12 cellular contexts compared by ENCODE assay signal in genomic region chr10:69096045-69096444, GRCh38.
A peak's percentile ranks its signal among the peaks of the same experiment; 100 is the strongest.
DNase-seq lines count a peak whose midpoint lies in the region; ATAC-seq lines count a peak whose summit lies in the region.
"Had no signal": no experiment of that assay in that cellular context is flagged by ENCODE, and none has a peak within 500 bp of the region (broad histone marks: within the 10 kb centered on the region; RNA-seq: fewer than 3 reads in every experiment).

No MANE protein-coding gene starts in this region.

- no peak overlapping the region for H3K27ac Mint-ChIP-seq in dendritic cell treated with granulocyte-macrophage colony-stimulating factor and Interleukin-4, amounts not matched to agents 40 ng/mL and 50 ng/mL, for 4 days

- peaks cover 73% of the 10 kb centered on the region for H3K36me3 Mint-ChIP-seq in dendritic cell treated with granulocyte-macrophage colony-stimulating factor and Interleukin-4, amounts not matched to agents 40 ng/mL and 50 ng/mL, for 4 days (ENCODE audit: low read depth)

- peak; percentile 42 for ATAC-seq in GM18502 (IDR thresholded peaks at IDR 0.05; ENCODE audit: poor library complexity, unreplicated experiment)
- ATAC-seq in GM21381 (IDR thresholded peaks at IDR 0.05; ENCODE audit: unreplicated experiment), result peak; percentile 59
- peak; percentile 49 for ATAC-seq in HG03571 (IDR thresholded peaks at IDR 0.05; ENCODE audit: unreplicated experiment)
- ATAC-seq: left ventricle myocardium superior; naive thymus-derived CD4-positive, alpha-beta T cell had no signal

- peaks cover 64% of the 10 kb centered on the region for H3K4me1 Mint-ChIP-seq in dendritic cell treated with granulocyte-macrophage colony-stimulating factor and Interleukin-4, amounts not matched to agents 40 ng/mL and 50 ng/mL, for 4 days (ENCODE audit: low read depth)

- intact Hi-C loops in dendritic cell treated with granulocyte-macrophage colony-stimulating factor and Interleukin-4, amounts not matched to agents 40 ng/mL and 50 ng/mL, for 4 days (cut with micrococcal nuclease), result no loop called here

- no peaks in the 10 kb centered on the region for H3K27me3 Mint-ChIP-seq in dendritic cell treated with granulocyte-macrophage colony-stimulating factor and Interleukin-4, amounts not matched to agents 40 ng/mL and 50 ng/mL, for 4 days
- H3K27me3 Mint-ChIP-seq: naive thymus-derived CD4-positive, alpha-beta T cell had no signal

- H3K9me3 Mint-ChIP-seq in dendritic cell treated with granulocyte-macrophage colony-stimulating factor and Interleukin-4, amounts not matched to agents 40 ng/mL and 50 ng/mL, for 4 days, result no peaks in the 10 kb centered on the region
- H3K9me3 Mint-ChIP-seq: naive thymus-derived CD4-positive, alpha-beta T cell had no signal

- DNase-seq in GF-D8 (lab: John Stamatoyannopoulos, UW) (no peak), NCI-H2081 (lab: John Stamatoyannopoulos, UW) (no peak), islet precursor cell (no peak)
- DNase-seq: activated naive CD4-positive, alpha-beta T cell treated with anti-CD3 and anti-CD28 coated beads, Interleukin-2, amount 50 U/mL, for 16 hours; effector memory CD4-positive, alpha-beta T cell; left ventricle myocardium superior; naive thymus-derived CD4-positive, alpha-beta T cell; NCI-H2171 had no signal

- peak overlapping the region; percentile 13 for H3K4me3 Mint-ChIP-seq in dendritic cell treated with granulocyte-macrophage colony-stimulating factor and Interleukin-4, amounts not matched to agents 40 ng/mL and 50 ng/mL, for 4 days
- H3K4me3 Mint-ChIP-seq: naive thymus-derived CD4-positive, alpha-beta T cell had no signal
